17 cellular contexts compared by ENCODE assay signal in the genomic region with DNA sequence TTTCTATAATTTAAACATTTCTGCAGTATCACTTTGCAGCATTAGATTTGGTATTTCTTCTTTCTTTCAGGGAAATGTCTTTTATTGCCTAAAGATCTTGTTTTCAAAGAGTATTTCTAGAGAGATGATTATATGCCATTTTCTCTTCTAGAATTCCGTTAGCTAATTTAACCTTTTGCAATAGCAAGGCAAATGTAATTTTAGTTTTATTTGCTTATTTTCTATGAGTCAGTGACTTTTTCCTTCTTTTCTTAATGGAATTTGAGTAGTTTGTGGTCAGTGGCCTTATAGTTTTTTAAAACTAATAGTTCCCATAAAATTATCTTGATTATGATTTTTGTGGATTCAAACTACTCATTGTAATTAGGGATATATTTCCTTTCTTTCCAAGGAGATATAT.
DNase-seq lines count a peak whose midpoint lies in the region; ATAC-seq, FAIRE-seq and TF ChIP-seq lines count a peak whose summit lies in the region.
"Had no signal": no experiment of that assay in that cellular context is flagged by ENCODE, and none has a peak within 500 bp of the region (broad histone marks: within the 10 kb centered on the region; RNA-seq: fewer than 3 reads in every experiment).

No MANE protein-coding gene starts in this region.

- H4K8ac ChIP-seq in IMR-90 (ENCODE audit: low read depth in 2 of 2, low read length in 2 of 2), result no peak overlapping the region

- no peak overlapping the region for H3K4ac ChIP-seq in IMR-90 (ENCODE audit: low read depth, low read length)

- H2AFZ ChIP-seq in IMR-90 (replicated peaks; ENCODE audit: low read length, poor library complexity) (no peak overlapping the region), smooth muscle cell (ENCODE audit: low read depth) (no peak overlapping the region), HepG2 (ENCODE audit: low read length) (no peak overlapping the region)
- H2AFZ ChIP-seq: GM23248 had no signal

- H3K36me3 Mint-ChIP-seq in mesothelial cell of epicardium, result peaks cover 26% of the 10 kb centered on the region

- H2BK5ac ChIP-seq in IMR-90 (ENCODE audit: low read depth, low read length, poor library complexity, severe bottlenecking), result no peak overlapping the region

- DNase-seq in EH (ENCODE audit: low read depth) (peak; percentile 34), IMR-90 (peak; percentile 52), fibroblast of gingiva (ENCODE audit: low read depth) (peak; percentile 31), smooth muscle cell (lab: John Stamatoyannopoulos, UW; ENCODE audit: unreplicated experiment) (no peak), DMS 273 treated with DMSO at 0.1 percent for 48 hours (lab: John Stamatoyannopoulos, UW) (no peak), HepG2 (ENCODE audit: low spot score) (no peak), mesothelial cell of epicardium (ENCODE audit: low spot score in 2 of 2, unreplicated experiment in 2 of 2) (no peak)
- DNase-seq: CD8-positive, alpha-beta T cell; GDM1; GM23248; H7 had no signal

- H3K23ac ChIP-seq in IMR-90 (ENCODE audit: low read depth, low read length), result no peak overlapping the region

- H3K4me1 ChIP-seq in IMR-90 (ENCODE audit: control insufficient read depth, insufficient read depth, low read length), result peaks cover 12% of the 10 kb centered on the region
- H3K4me1 ChIP-seq in smooth muscle cell (ENCODE audit: low read depth), result peaks cover 16% of the 10 kb centered on the region
- no peaks in the 10 kb centered on the region for H3K4me1 ChIP-seq in HepG2 (ENCODE audit: insufficient read depth, low read length)

- H3K36me3 ChIP-seq in IMR-90 (ENCODE audit: control insufficient read depth, insufficient read depth, low read length), result peaks cover 21% of the 10 kb centered on the region
- H3K36me3 ChIP-seq in smooth muscle cell (ENCODE audit: low read depth), result peaks cover 14% of the 10 kb centered on the region
- peaks cover 8 to 35% of the 10 kb centered on the region in 2 experiments for H3K36me3 ChIP-seq in HepG2 (replicated peaks in 1 of 2; ENCODE audit: control insufficient read depth in 1 of 2, insufficient read depth in 2 of 2, low read length in 2 of 2)

- ATAC-seq in IMR-90 (ENCODE audit: low read depth) (no peak; the same call in 1 of the 2 replicates), HepG2 (no peak)
- ATAC-seq: CD8-positive, alpha-beta T cell; HCT116 had no signal

- intact Hi-C loops in IMR-90 (cut with micrococcal nuclease), result loop anchor here (10.0 kb wide), 1 partner anchor 493 kb away; no protein-coding TSS in a partner anchor
- intact Hi-C loops in HepG2 (cut with micrococcal nuclease; ENCODE audit: unreplicated experiment), result no loop called here

- no peak for TF ChIP-seq POLR2A in IMR-90 (IDR thresholded peaks at IDR 0.05; ENCODE audit: low read depth, low read length)
- TF ChIP-seq POLR2A in HepG2 (IDR thresholded peaks at IDR 0.05; ENCODE audit: insufficient read depth in 1 of 2, low read depth in 2 of 2, low read length in 2 of 2), result no peak

- H3K4me2 ChIP-seq in IMR-90 (ENCODE audit: low read depth, low read length), result no peak overlapping the region
- no peak overlapping the region for H3K4me2 ChIP-seq in smooth muscle cell
- no peak overlapping the region for H3K4me2 ChIP-seq in HepG2 (ENCODE audit: low read depth, low read length)
- H3K4me2 ChIP-seq: BLaER1 treated with 17β-estradiol and CSF1 and Interleukin-3, amounts not matched to agents 10 nM and 100 nM had no signal

- H3K9me3 Mint-ChIP-seq in mesothelial cell of epicardium, result peaks cover 7% of the 10 kb centered on the region
- H3K9me3 Mint-ChIP-seq: CD8-positive, alpha-beta T cell had no signal

- in situ Hi-C loops in IMR-90 (cut with MboI; ENCODE audit: low sequenced_read_pairs) (no loop called here), HepG2 (cut with HindIII; ENCODE audit: extremely low pct_ligation_motif_present, low pct_unique_long_range_greater_than_20kb) (loop anchor here (25.0 kb wide), 1 partner anchor 381 kb away; no protein-coding TSS in a partner anchor)

- H3K27ac Mint-ChIP-seq in mesothelial cell of epicardium, result no peak overlapping the region
- H3K27ac Mint-ChIP-seq: B cell; CD8-positive, alpha-beta T cell had no signal

- H3K18ac ChIP-seq in IMR-90 (ENCODE audit: low read depth, low read length), result no peak overlapping the region

- H3K9me1 ChIP-seq in IMR-90 (ENCODE audit: insufficient read depth, low read length), result peaks cover 11% of the 10 kb centered on the region

- no peaks in the 10 kb centered on the region for H3F3A ChIP-seq in smooth muscle cell (ENCODE audit: low read depth)

- H3K27ac ChIP-seq in IMR-90 (ENCODE audit: insufficient read depth, low read length), result no peak overlapping the region
- H3K27ac ChIP-seq in smooth muscle cell (ENCODE audit: low read depth), result peak overlapping the region; percentile 1
- no peak overlapping the region for H3K27ac ChIP-seq in HepG2 (ENCODE audit: extremely low read length, insufficient read depth, low read length)
- H3K27ac ChIP-seq: BLaER1 treated with 17β-estradiol and CSF1 and Interleukin-3, amounts not matched to agents 10 nM and 100 nM; GM23248 had no signal

- POLR2A ChIA-PET in IMR-90 (lab: Charles Lee; ENCODE audit: unreplicated experiment) (no interaction called here), HepG2 (lab: Yijun Ruan, JAX) (no interaction called here)

- no peaks in the 10 kb centered on the region for H3K27me3 ChIP-seq in IMR-90 (ENCODE audit: control insufficient read depth, insufficient read depth, low read length)
- H3K27me3 ChIP-seq in smooth muscle cell (ENCODE audit: low read depth), result no peaks in the 10 kb centered on the region
- H3K27me3 ChIP-seq in HepG2 (ENCODE audit: control insufficient read depth in 1 of 2, insufficient read depth in 2 of 2, low read length in 2 of 2), result no peaks in the 10 kb centered on the region
- H3K27me3 ChIP-seq: BLaER1 treated with 17β-estradiol and CSF1 and Interleukin-3, amounts not matched to agents 10 nM and 100 nM had no signal

- no peaks in the 10 kb centered on the region for H3K27me3 Mint-ChIP-seq in mesothelial cell of epicardium (ENCODE audit: low read depth)
- H3K27me3 Mint-ChIP-seq: B cell had no signal

- H2BK20ac ChIP-seq in IMR-90 (ENCODE audit: low read depth, low read length), result no peak overlapping the region

- CTCF ChIA-PET in IMR-90 (lab: Yijun Ruan, JAX) (no interaction called here), HepG2 (lab: Yijun Ruan, JAX; ENCODE audit: low intra/inter-chr PET ratio, low total read pairs) (no interaction called here)

- H2AK5ac ChIP-seq in IMR-90 (ENCODE audit: low read depth, low read length), result no peak overlapping the region

- TF ChIP-seq RAD21 in IMR-90 (IDR thresholded peaks at IDR 0.05; ENCODE audit: low read length) (no peak), HepG2 (CRISPR knock-in tag; IDR thresholded peaks at IDR 0.05) (no peak)

- H4K91ac ChIP-seq in IMR-90 (ENCODE audit: insufficient read depth, low read depth, low read length), result no peak overlapping the region

- dilution Hi-C loops in IMR-90 (cut with HindIII; ENCODE audit: low sequenced_read_pairs, unreplicated experiment), result no loop called here

- H3K79me1 ChIP-seq in IMR-90 (ENCODE audit: low read depth in 1 of 2, low read length in 2 of 2), result peaks cover 17 to 49% of the 10 kb centered on the region in 2 experiments

- H4K5ac ChIP-seq in IMR-90 (ENCODE audit: low read depth, low read length), result no peak overlapping the region

- H3K79me2 ChIP-seq in smooth muscle cell (ENCODE audit: low read depth), result peaks cover 3% of the 10 kb centered on the region
- H3K79me2 ChIP-seq in HepG2 (ENCODE audit: insufficient read depth, low read length), result no peaks in the 10 kb centered on the region

- no peak overlapping the region for H3K56ac ChIP-seq in IMR-90 (ENCODE audit: extremely low read depth, insufficient read depth, low read length)

- FAIRE-seq in HepG2 (lab: Jason Lieb, UNC), result no peak
- FAIRE-seq: GM12892, GM18507, HTR-8/SVneo had no signal

- H4K20me1 ChIP-seq in IMR-90 (ENCODE audit: insufficient read depth, low read length), result peaks cover 15% of the 10 kb centered on the region
- peaks cover 35% of the 10 kb centered on the region for H4K20me1 ChIP-seq in smooth muscle cell (ENCODE audit: low read depth)
- no peaks in the 10 kb centered on the region for H4K20me1 ChIP-seq in HepG2 (ENCODE audit: insufficient read depth, low read length)

- H3K9me3 ChIP-seq in IMR-90 (ENCODE audit: control insufficient read depth, insufficient read depth, low read length), result no peaks in the 10 kb centered on the region
- H3K9me3 ChIP-seq in smooth muscle cell (replicated peaks; ENCODE audit: low read depth), result no peaks in the 10 kb centered on the region
- H3K9me3 ChIP-seq in HepG2 (ENCODE audit: low read length), result no peaks in the 10 kb centered on the region

- H3K9ac ChIP-seq in IMR-90 (ENCODE audit: low read depth, low read length) (no peak overlapping the region), smooth muscle cell (ENCODE audit: low read depth) (no peak overlapping the region), HepG2 (ENCODE audit: insufficient read depth, low read depth, low read length) (no peak overlapping the region)
- H3K9ac ChIP-seq: BLaER1 treated with 17β-estradiol and CSF1 and Interleukin-3, amounts not matched to agents 10 nM and 100 nM; GM23248 had no signal

- H3K4me3 ChIP-seq in IMR-90 (ENCODE audit: insufficient read depth, low read depth, low read length), result no peak overlapping the region
- H3K4me3 ChIP-seq in smooth muscle cell, result no peak overlapping the region
- no peak overlapping the region for H3K4me3 ChIP-seq in HepG2 (replicated peaks in 1 of 3; ENCODE audit: insufficient read depth in 1 of 3, low read depth in 2 of 3, low read length in 3 of 3)
- H3K4me3 ChIP-seq: BLaER1 treated with 17β-estradiol and CSF1 and Interleukin-3, amounts not matched to agents 10 nM and 100 nM; GM23248 had no signal

- no peaks in the 10 kb centered on the region for H3K4me1 Mint-ChIP-seq in mesothelial cell of epicardium
- H3K4me1 Mint-ChIP-seq: B cell had no signal

- TF ChIP-seq CTCF in IMR-90 (conservative IDR thresholded peaks at IDR 0.05; ENCODE audit: low read depth, low read length) (no peak), smooth muscle cell (IDR thresholded peaks at IDR 0.05; ENCODE audit: borderline replicate concordance, insufficient read depth, poor library complexity, severe bottlenecking) (no peak), HepG2 (CRISPR knock-in tag; IDR thresholded peaks at IDR 0.05) (no peak), mesothelial cell of epicardium (IDR thresholded peaks at IDR 0.05; ENCODE audit: unreplicated experiment) (no peak)

- no peak overlapping the region for H2BK15ac ChIP-seq in IMR-90 (ENCODE audit: low read depth, low read length)

- BruUV-seq in IMR-90 (replicated peaks; lab: Mats Ljungman, UMichigan) (no TSS peak), HepG2 (replicated peaks; lab: Mats Ljungman, UMichigan) (no TSS peak)

- H2AK9ac ChIP-seq in IMR-90 (replicated peaks; ENCODE audit: low read depth, low read length, poor library complexity), result no peak overlapping the region

- H2BK120ac ChIP-seq in IMR-90 (ENCODE audit: low read depth, low read length), result no peak overlapping the region

- H3K4me3 Mint-ChIP-seq in mesothelial cell of epicardium, result no peak overlapping the region
- H3K4me3 Mint-ChIP-seq: B cell; CD8-positive, alpha-beta T cell had no signal

- TF ChIP-seq EP300 in HepG2 (IDR thresholded peaks at IDR 0.05; ENCODE audit: low read depth in 2 of 2, low read length in 2 of 2) (no peak), HepG2 (CRISPR knock-in tag; IDR thresholded peaks at IDR 0.05; ENCODE audit: borderline replicate concordance) (no peak)

- no CpG with 5 or more reads among the region's 1 CpG for WGBS in IMR-90 (ENCODE audit: extremely low coverage in 2 of 2, insufficient read length in 1 of 2), 2 experiments
- 91% methylated on average over 1 of the region's 1 CpG for WGBS in smooth muscle cell (ENCODE audit: low lambda C conversion rate)
- WGBS in HepG2 (ENCODE audit: low lambda C conversion rate), result 86% methylated on average over 1 of the region's 1 CpG

- H3K14ac ChIP-seq in IMR-90 (replicated peaks; ENCODE audit: low read depth, low read length), result no peak overlapping the region

Comparison
In these comparisons a context has a peak if more than half of its experiments do, and no peak if none do; other contexts are left out.
1. DNase-seq: peak in EH (single experiment), IMR-90 (single experiment) and fibroblast of gingiva (single experiment); none in smooth muscle cell (single experiment), DMS 273 treated with DMSO at 0.1 percent for 48 hours (single experiment), HepG2 (single experiment) and mesothelial cell of epicardium (0 of 2).